8 cellular contexts compared by ENCODE assay signal in genomic region chr2:101696272-101697123, GRCh38. TPM values are rescaled to one million over a fixed set of nuclear protein-coding genes. Genes with fewer than 3 reads are reported as not detected.
DNase-seq lines count a peak whose midpoint lies in the region; ATAC-seq and TF ChIP-seq lines count a peak whose summit lies in the region.

No MANE protein-coding gene starts in this region.

- peaks cover 4% of the 10 kb centered on the region for H3K36me3 ChIP-seq in neutrophil

- no peaks in the 10 kb centered on the region for H3K9me3 ChIP-seq in neutrophil

- H3K27ac ChIP-seq in neutrophil = peak overlapping the region; percentile 89

- H3K4me3 Mint-ChIP-seq in stimulated activated naive CD8-positive, alpha-beta T cell treated with anti-CD3 and anti-CD28 coated beads, Interleukin-15, Interleukin-2, amounts not matched to agents 100 ng/mL and 50 ng/mL, for 24 hours = peak overlapping the region; percentile 87
- H3K4me3 Mint-ChIP-seq in activated CD4-positive, alpha-beta memory T cell treated with anti-CD3 and anti-CD28 coated beads for 36 hours = peak overlapping the region; percentile 79

- H3K27me3 Mint-ChIP-seq in stimulated activated naive CD8-positive, alpha-beta T cell treated with anti-CD3 and anti-CD28 coated beads, Interleukin-15, Interleukin-2, amounts not matched to agents 100 ng/mL and 50 ng/mL, for 24 hours = peaks cover 5% of the 10 kb centered on the region
- no peaks in the 10 kb centered on the region for H3K27me3 Mint-ChIP-seq in activated CD4-positive, alpha-beta memory T cell treated with anti-CD3 and anti-CD28 coated beads for 36 hours

- TF ChIP-seq CTCF in foreskin fibroblast (IDR thresholded peaks at IDR 0.05; ENCODE audit: low read depth, low read length) (no peak), neutrophil (IDR thresholded peaks at IDR 0.05) (no peak)

- DNase-seq in stimulated activated naive CD8-positive, alpha-beta T cell treated with anti-CD3 and anti-CD28 coated beads, Interleukin-15, Interleukin-2, amounts not matched to agents 100 U/mL and 50 U/mL, for 24 hours = no peak
- DNase-seq in activated CD4-positive, alpha-beta memory T cell treated with anti-CD3 and anti-CD28 coated beads for 36 hours = no peak
- peak in 1 of 2 donors; percentile 55 for DNase-seq in foreskin fibroblast
- no peak for DNase-seq in stimulated activated CD4-positive, alpha-beta T cell treated with anti-CD3 and anti-CD28 coated beads, Interleukin-4, amount 100 ng/mL, for 1 hour
- no peak for DNase-seq in H4 (ENCODE audit: low spot score)

- no peak for ATAC-seq in stimulated activated naive CD8-positive, alpha-beta T cell treated with anti-CD3 and anti-CD28 coated beads, Interleukin-15, Interleukin-2, amounts not matched to agents 100 U/mL and 50 U/mL, for 24 hours
- ATAC-seq in GM21526 (IDR thresholded peaks at IDR 0.05; ENCODE audit: low FRiP score, unreplicated experiment) = no peak

- H3K4me1 ChIP-seq in neutrophil (ENCODE audit: control insufficient read depth in 1 of 2, insufficient read depth in 1 of 2, low read depth in 1 of 2, low read length in 1 of 2) = peaks cover 56% of the 10 kb centered on the region in 2 experiments

- CTCF ChIA-PET in activated CD4-positive, alpha-beta memory T cell treated with anti-CD3 and anti-CD28 coated beads for 36 hours (lab: Charles Lee) = interaction anchor here (0.6 to 3.3 kb wide), 11 partner anchors 14 to 354 kb away, joined by 3 to 17 read pairs (median 3); no protein-coding TSS in a partner anchor

- peaks cover 5% of the 10 kb centered on the region for H3K36me3 Mint-ChIP-seq in stimulated activated naive CD8-positive, alpha-beta T cell treated with anti-CD3 and anti-CD28 coated beads, Interleukin-15, Interleukin-2, amounts not matched to agents 100 ng/mL and 50 ng/mL, for 24 hours (ENCODE audit: low read depth)
- H3K36me3 Mint-ChIP-seq in activated CD4-positive, alpha-beta memory T cell treated with anti-CD3 and anti-CD28 coated beads for 36 hours = peaks cover 2% of the 10 kb centered on the region

- peaks cover 23% of the 10 kb centered on the region for H3K27me3 ChIP-seq in neutrophil

- H3K9me3 Mint-ChIP-seq in stimulated activated naive CD8-positive, alpha-beta T cell treated with anti-CD3 and anti-CD28 coated beads, Interleukin-15, Interleukin-2, amounts not matched to agents 100 ng/mL and 50 ng/mL, for 24 hours = peaks cover 9% of the 10 kb centered on the region
- H3K9me3 Mint-ChIP-seq in activated CD4-positive, alpha-beta memory T cell treated with anti-CD3 and anti-CD28 coated beads for 36 hours = peaks cover 3% of the 10 kb centered on the region

- intact Hi-C loops in activated CD4-positive, alpha-beta memory T cell treated with anti-CD3 and anti-CD28 coated beads for 36 hours (cut with micrococcal nuclease) = no loop called here

- peak overlapping the region; percentile 86 for H3K27ac Mint-ChIP-seq in stimulated activated naive CD8-positive, alpha-beta T cell treated with anti-CD3 and anti-CD28 coated beads, Interleukin-15, Interleukin-2, amounts not matched to agents 100 ng/mL and 50 ng/mL, for 24 hours
- peak overlapping the region; percentile 78 for H3K27ac Mint-ChIP-seq in activated CD4-positive, alpha-beta memory T cell treated with anti-CD3 and anti-CD28 coated beads for 36 hours

- POLR2A ChIA-PET in activated CD4-positive, alpha-beta memory T cell treated with anti-CD3 and anti-CD28 coated beads for 36 hours (lab: Charles Lee) = interaction anchor here (0.6 to 4.3 kb wide), 9 partner anchors 9 to 222 kb away, joined by 3 to 43 read pairs (median 4); partner anchors contain the start of gene RFX8

- peak overlapping the region; percentile 61 to 66 for H3K4me3 ChIP-seq in foreskin fibroblast (ENCODE audit: low read depth in 1 of 2, low read length in 2 of 2)
- peak overlapping the region; percentile 77 to 100 for H3K4me3 ChIP-seq in neutrophil (ENCODE audit: low read depth in 1 of 2, low read length in 1 of 2)

- H3K4me1 Mint-ChIP-seq in stimulated activated naive CD8-positive, alpha-beta T cell treated with anti-CD3 and anti-CD28 coated beads, Interleukin-15, Interleukin-2, amounts not matched to agents 100 ng/mL and 50 ng/mL, for 24 hours (ENCODE audit: low read depth) = peaks cover 21% of the 10 kb centered on the region
- H3K4me1 Mint-ChIP-seq in activated CD4-positive, alpha-beta memory T cell treated with anti-CD3 and anti-CD28 coated beads for 36 hours (ENCODE audit: low read depth) = peaks cover 28% of the 10 kb centered on the region

RNA-seq across cellular contexts. Expression of gene MAP4K4, which starts 1.0 kb away (rescaled TPM):
- total RNA-seq in activated CD4-positive, alpha-beta memory T cell treated with anti-CD3 and anti-CD28 coated beads for 36 hours = 10 to 100 TPM; 42.1 to 43.4 TPM
- total RNA-seq in H4 (2014; rRNA removed; shearing (Covaris generic)) = 17.8 and 26.4 TPM in 2 replicates
